9 cellular contexts compared by ENCODE assay signal in the genomic region with DNA sequence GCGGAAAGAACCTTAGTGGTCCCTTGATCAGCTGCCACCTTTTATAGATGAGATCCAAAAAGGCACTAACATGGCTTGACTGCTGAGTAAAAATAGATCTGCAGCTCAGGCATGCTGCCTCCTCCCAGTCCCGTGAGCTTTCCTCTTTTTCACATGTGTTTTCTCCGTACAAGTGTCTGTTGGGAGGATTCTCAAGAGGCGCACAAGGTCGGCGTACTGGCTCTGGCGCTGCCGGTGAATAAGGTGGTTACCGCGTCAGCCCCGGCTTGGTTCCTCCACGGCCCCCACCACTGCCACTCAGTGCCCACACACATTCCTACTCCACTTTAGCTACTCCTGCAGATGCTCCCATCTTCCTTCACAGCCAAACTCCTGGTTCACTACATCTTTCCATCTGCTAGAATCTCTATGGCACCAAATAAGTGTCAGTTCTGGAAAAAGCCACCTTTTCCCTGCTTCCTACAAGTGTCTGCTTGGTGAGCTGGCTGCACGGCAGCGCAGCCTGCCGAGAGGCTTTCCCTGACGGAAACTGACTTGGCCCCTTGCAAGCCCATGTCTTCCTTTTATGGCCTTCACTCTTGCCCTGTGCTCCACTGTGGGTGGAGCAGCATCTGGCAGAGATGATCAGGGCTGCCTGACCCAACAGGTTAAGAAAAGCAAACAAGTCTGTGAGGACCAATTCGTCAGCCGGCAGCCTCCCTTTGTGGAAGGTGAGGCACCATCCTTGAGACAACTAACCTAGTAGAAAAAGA.
DNase-seq lines count a peak whose midpoint lies in the region; ATAC-seq, FAIRE-seq and TF ChIP-seq lines count a peak whose summit lies in the region.
"Had no signal": no experiment of that assay in that cellular context is flagged by ENCODE, and none has a peak within 500 bp of the region (broad histone marks: within the 10 kb centered on the region; RNA-seq: fewer than 3 reads in every experiment).

No MANE protein-coding gene starts in this region.

- peaks cover 3% of the 10 kb centered on the region for H3K9me1 ChIP-seq in keratinocyte (ENCODE audit: control insufficient read depth, extremely low read depth, insufficient read depth, low read length)

- TF ChIP-seq POLR2A in breast epithelium (IDR thresholded peaks at IDR 0.05) = no peak

- TF ChIP-seq CTCF in breast epithelium (IDR thresholded peaks at IDR 0.05) (no peak), keratinocyte (optimal IDR thresholded peaks at IDR 0.05 in 1 of 3, IDR thresholded peaks at IDR 0.05 in 1 of 3, conservative IDR thresholded peaks at IDR 0.05 in 1 of 3; ENCODE audit: extremely low read depth in 1 of 3, insufficient read depth in 2 of 3, low read length in 3 of 3) (peak; percentile 15 to 31 (median 26))

- H3K27ac ChIP-seq in breast epithelium = peak overlapping the region; percentile 76 to 82
- H3K27ac ChIP-seq in keratinocyte (ENCODE audit: control insufficient read depth, insufficient read depth, low read length) = peak overlapping the region; percentile 86
- H3K27ac ChIP-seq in skin epidermis = peak overlapping the region in 20 of 21 experiments; percentile 34 to 87 (median 68)

- no peaks in the 10 kb centered on the region for H4K20me1 ChIP-seq in keratinocyte (ENCODE audit: control insufficient read depth, extremely low read depth, insufficient read depth, low read length)

- ATAC-seq in GM18517 (IDR thresholded peaks at IDR 0.05; ENCODE audit: unreplicated experiment) (no peak), GM19463 (IDR thresholded peaks at IDR 0.05; ENCODE audit: unreplicated experiment) (no peak)

- peak overlapping the region in 2 of 3 donors; percentile 34 to 49 for H3K4me3 ChIP-seq in breast epithelium
- H3K4me3 ChIP-seq in keratinocyte (ENCODE audit: control insufficient read depth in 2 of 3, extremely low read depth in 1 of 3, insufficient read depth in 2 of 3, low read depth in 1 of 3, low read length in 3 of 3) = peak overlapping the region in 2 of 3 experiments; percentile 58 to 59
- peak overlapping the region in 1 of 7 experiments; percentile 9 for H3K4me3 ChIP-seq in skin epidermis

- DNase-seq in breast epithelium (ENCODE audit: low spot score in 2 of 2) (peak; percentile 67 to 85), keratinocyte (ENCODE audit: low read depth, low spot score) (peak; percentile 72), NCI-H2107 (lab: John Stamatoyannopoulos, UW) (no peak)
- DNase-seq in activated CD4-positive, CD25-positive, alpha-beta regulatory T cell treated with anti-CD3 and anti-CD28 coated beads, Interleukin-2, amount 50 U/mL, for 72 hours = no peak
- DNase-seq: stimulated activated naive CD4-positive, alpha-beta T cell had no signal

- peak; percentile 90 for FAIRE-seq in keratinocyte (lab: Jason Lieb, UNC)

- TF ChIP-seq EP300 in Ishikawa (IDR thresholded peaks at IDR 0.05; ENCODE audit: borderline replicate concordance) = peak; percentile 24; the same call in 1 of the 2 replicates

- peaks cover 8% of the 10 kb centered on the region for H3K36me3 ChIP-seq in breast epithelium
- peaks cover 1 to 5% of the 10 kb centered on the region in 2 experiments for H3K36me3 ChIP-seq in keratinocyte (ENCODE audit: control insufficient read depth in 2 of 2, extremely low read depth in 1 of 2, insufficient read depth in 2 of 2, low read length in 2 of 2)

- H3K27me3 ChIP-seq in breast epithelium = no peaks in the 10 kb centered on the region
- H3K27me3 ChIP-seq in keratinocyte (ENCODE audit: control insufficient read depth, extremely low read depth, insufficient read depth, low read length) = no peaks in the 10 kb centered on the region

- dilution Hi-C loops in keratinocyte (cut with MboI; ENCODE audit: extremely low pct_ligation_motif_present, low sequenced_read_pairs) = no loop called here

- H2AFZ ChIP-seq in keratinocyte (ENCODE audit: control insufficient read depth, low read length) = peak overlapping the region; percentile 71

- H3K4me2 ChIP-seq in keratinocyte (ENCODE audit: control insufficient read depth, extremely low read depth, insufficient read depth, low read depth, low read length) = peak overlapping the region; percentile 99

- TF ChIP-seq RAD21 in Ishikawa (IDR thresholded peaks at IDR 0.05; ENCODE audit: low read depth) = no peak

- H3K4me1 ChIP-seq in breast epithelium = peaks cover 0 to 7% of the 10 kb centered on the region in 2 donors
- peaks cover 43% of the 10 kb centered on the region for H3K4me1 ChIP-seq in keratinocyte (ENCODE audit: control insufficient read depth, extremely low read depth, insufficient read depth, low read length)

- peaks cover 6% of the 10 kb centered on the region for H3K79me2 ChIP-seq in keratinocyte (ENCODE audit: control insufficient read depth, insufficient read depth, low read length)

- intact Hi-C loops in breast epithelium (cut with DNase I; ENCODE audit: low total_unique reads) = loop anchor here (5.0 kb wide), 1 partner anchor 1388 kb away; no protein-coding TSS in a partner anchor

- no peaks in the 10 kb centered on the region for H3K9me3 ChIP-seq in breast epithelium
- H3K9me3 ChIP-seq in keratinocyte (ENCODE audit: control insufficient read depth, low read depth, low read length) = no peaks in the 10 kb centered on the region

- H3K9ac ChIP-seq in keratinocyte (ENCODE audit: control insufficient read depth, extremely low read depth, insufficient read depth, low read length) = peak overlapping the region; percentile 70

TF ChIP-seq in Ishikawa, 13 proteins besides CTCF, POLR2A, EP300 and RAD21:
- TF ChIP-seq ZBTB7A (IDR thresholded peaks at IDR 0.05; ENCODE audit: low read depth) = no peak
- TF ChIP-seq NFIC (IDR thresholded peaks at IDR 0.05) = no peak
- TF ChIP-seq EGR1 (IDR thresholded peaks at IDR 0.05) = no peak
- no peak for TF ChIP-seq FOXM1 (IDR thresholded peaks at IDR 0.05; ENCODE audit: borderline replicate concordance, low read depth)
TF ChIP-seq in Ishikawa: peak in this region for 0.

Comparison
In these comparisons a context has a peak if more than half of its experiments do, and no peak if none do; other contexts are left out.
1. DNase-seq: peak in breast epithelium (2 of 2) and keratinocyte (single experiment); none in activated CD4-positive, CD25-positive, alpha-beta regulatory T cell treated with anti-CD3 and anti-CD28 coated beads, Interleukin-2, amount 50 U/mL, for 72 hours (single experiment) and NCI-H2107 (single experiment).
2. CTCF ChIP-seq: peak in keratinocyte (3 of 3); none in breast epithelium (0 of 3).
3. Peak in every context shown above with its lines, with median percentiles within 50 percentile points of each other: H3K27ac ChIP-seq.